In the genomic region with DNA sequence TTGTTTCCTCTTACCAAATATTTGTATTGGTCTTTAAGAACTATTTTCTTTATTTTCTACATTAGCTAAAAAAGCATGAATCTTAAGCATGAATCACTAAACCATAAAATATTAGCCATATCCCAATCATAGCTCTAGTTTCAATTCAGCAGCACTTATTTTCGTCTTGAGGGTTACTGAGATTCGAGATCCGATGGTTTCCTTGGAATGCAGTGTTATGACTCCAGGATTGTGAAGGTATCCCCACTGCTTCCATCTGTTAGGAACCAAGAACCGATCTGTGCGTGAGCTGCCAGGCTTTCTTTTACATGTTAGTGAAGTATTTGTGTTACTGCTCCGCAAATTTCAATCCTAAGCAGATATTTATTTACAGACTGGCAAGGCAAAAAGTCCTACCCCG, we compare ENCODE assay signal across 20 cellular contexts. TPM values are rescaled to one million over a fixed set of nuclear protein-coding genes. Genes with fewer than 3 reads are reported as not detected.
A peak's percentile ranks its signal among the peaks of the same experiment; 100 is the strongest.
DNase-seq lines count a peak whose midpoint lies in the region; ATAC-seq and TF ChIP-seq lines count a peak whose summit lies in the region.
"Had no signal": no experiment of that assay in that cellular context is flagged by ENCODE, and none has a peak within 500 bp of the region (broad histone marks: within the 10 kb centered on the region; RNA-seq: fewer than 3 reads in every experiment).

No MANE protein-coding gene starts in this region.

- no peak overlapping the region for H3K4ac ChIP-seq in mesenchymal stem cell (ENCODE audit: low read depth in 1 of 2, low read length in 2 of 2)

- H3K9ac ChIP-seq in mesenchymal stem cell (ENCODE audit: low read length) = peak overlapping the region; percentile 18
- H3K9ac ChIP-seq: parathyroid adenoma had no signal

- no peak overlapping the region for H2BK12ac ChIP-seq in mesenchymal stem cell (ENCODE audit: low read length in 2 of 2)

- no peaks in the 10 kb centered on the region for H3K79me2 ChIP-seq in GM23338 (replicated peaks; ENCODE audit: insufficient read depth)
- H3K79me2 ChIP-seq: parathyroid adenoma had no signal

- H3K9me3 ChIP-seq in mesenchymal stem cell (ENCODE audit: control insufficient read depth, low read length) (no peaks in the 10 kb centered on the region), gastroesophageal sphincter (no peaks in the 10 kb centered on the region)
- H3K9me3 ChIP-seq: testis had no signal

- no peak overlapping the region for H3K27ac Mint-ChIP-seq in GM23338
- H3K27ac Mint-ChIP-seq in activated naive CD8-positive, alpha-beta T cell treated with anti-CD3 and anti-CD28 coated beads for 36 hours = peak overlapping the region; percentile 64
- H3K27ac Mint-ChIP-seq: activated B cell treated with CpG ODN at 0.5 μM for 24 hours; activated naive CD8-positive, alpha-beta T cell treated with anti-CD3 and anti-CD28 coated beads, Interleukin-2, amount 10 ng/mL, durations not matched to agents 7 days and 5 days; CD14-positive monocyte; nephron had no signal

- no peak overlapping the region for H2BK15ac ChIP-seq in mesenchymal stem cell (ENCODE audit: low read depth, poor library complexity, severe bottlenecking)

- no peak for TF ChIP-seq EP300 in gastroesophageal sphincter (IDR thresholded peaks at IDR 0.05)

- ATAC-seq in GM23338 (no peak), HG03432 (IDR thresholded peaks at IDR 0.05; ENCODE audit: unreplicated experiment) (no peak), gastroesophageal sphincter (no peak)
- ATAC-seq: left lobe of liver had no signal

- WGBS in mesenchymal stem cell = 96% methylated on average over 7 of the region's 7 CpGs
- 84 to 100% methylated on average over 1 to 6 of the region's 7 CpGs for WGBS in gastroesophageal sphincter (ENCODE audit: low coverage in 1 of 2), 2 donors

- H3K27ac ChIP-seq in GM23338 (ENCODE audit: low read depth) (no peak overlapping the region), mesenchymal stem cell (ENCODE audit: low read length, poor library complexity, severe bottlenecking) (no peak overlapping the region), gastroesophageal sphincter (no peak overlapping the region)
- H3K27ac ChIP-seq: parathyroid adenoma, testis had no signal

- H3K4me2 ChIP-seq in GM23338 (no peak overlapping the region), mesenchymal stem cell (ENCODE audit: low read length, poor library complexity, severe bottlenecking) (no peak overlapping the region)

- no peaks in the 10 kb centered on the region for H3K4me1 Mint-ChIP-seq in GM23338
- peaks cover 49% of the 10 kb centered on the region for H3K4me1 Mint-ChIP-seq in activated naive CD8-positive, alpha-beta T cell treated with anti-CD3 and anti-CD28 coated beads for 36 hours
- H3K4me1 Mint-ChIP-seq: nephron had no signal

- H3K4me3 Mint-ChIP-seq in GM23338 = no peak overlapping the region
- no peak overlapping the region for H3K4me3 Mint-ChIP-seq in activated naive CD8-positive, alpha-beta T cell treated with anti-CD3 and anti-CD28 coated beads for 36 hours
- H3K4me3 Mint-ChIP-seq: activated B cell treated with CpG ODN at 0.5 μM for 24 hours; activated naive CD8-positive, alpha-beta T cell treated with anti-CD3 and anti-CD28 coated beads, Interleukin-2, amount 10 ng/mL, durations not matched to agents 7 days and 5 days; CD14-positive monocyte; nephron had no signal

- DNase-seq in AG09309 (ENCODE audit: low read depth) = peak; percentile 62
- no peak for DNase-seq in GM23338 (ENCODE audit: low spot score)
- DNase-seq in activated naive CD8-positive, alpha-beta T cell treated with anti-CD3 and anti-CD28 coated beads for 36 hours = no peak
- DNase-seq in mesenchymal stem cell = no peak
- no peak for DNase-seq in activated CD4-positive, CD25-positive, alpha-beta regulatory T cell treated with anti-CD3 and anti-CD28 coated beads, Interleukin-2, amount 50 U/mL, for 72 hours
- DNase-seq in effector CD8-positive, alpha-beta T cell (lab: John Stamatoyannopoulos, UW) = no peak
- DNase-seq: activated B cell treated with CpG ODN at 0.5 μM for 24 hours; activated naive CD8-positive, alpha-beta T cell treated with anti-CD3 and anti-CD28 coated beads, Interleukin-2, amount 10 ng/mL, durations not matched to agents 7 days and 5 days; KG1; NCI-H1694 treated with DMSO at 0.1 percent for 48 hours; NCI-H748 treated with DMSO at 0.1 percent for 48 hours; T1000; testis had no signal

- H3K9me2 ChIP-seq in GM23338 (ENCODE audit: insufficient read depth) = no peaks in the 10 kb centered on the region

- no peaks in the 10 kb centered on the region for H3K36me3 Mint-ChIP-seq in GM23338 (ENCODE audit: low read depth)
- H3K36me3 Mint-ChIP-seq in activated naive CD8-positive, alpha-beta T cell treated with anti-CD3 and anti-CD28 coated beads for 36 hours = peaks cover 68% of the 10 kb centered on the region

- H2AFZ ChIP-seq in GM23338 (peak overlapping the region; percentile 56; the same call in 1 of the 2 replicates), mesenchymal stem cell (ENCODE audit: low read depth, low read length) (no peak overlapping the region)
- H2AFZ ChIP-seq: parathyroid adenoma had no signal

- H3K14ac ChIP-seq in mesenchymal stem cell (ENCODE audit: low read length in 2 of 2) = no peak overlapping the region

- H4K20me1 ChIP-seq in GM23338 (replicated peaks; ENCODE audit: insufficient read depth) = no peaks in the 10 kb centered on the region

- H3K27me3 Mint-ChIP-seq in GM23338 (ENCODE audit: insufficient read depth, low read depth, poor library complexity) = no peaks in the 10 kb centered on the region
- no peaks in the 10 kb centered on the region for H3K27me3 Mint-ChIP-seq in activated naive CD8-positive, alpha-beta T cell treated with anti-CD3 and anti-CD28 coated beads for 36 hours

- no peak overlapping the region for H2BK5ac ChIP-seq in mesenchymal stem cell (ENCODE audit: low read depth, low read length, poor library complexity, severe bottlenecking)

- peak overlapping the region; percentile 29 for H3K4me3 ChIP-seq in AG09309 (ENCODE audit: control insufficient read depth, low read depth, low read length)
- no peak overlapping the region for H3K4me3 ChIP-seq in GM23338
- H3K4me3 ChIP-seq in mesenchymal stem cell (ENCODE audit: insufficient read depth in 1 of 2, low read depth in 1 of 2, low read length in 2 of 2) = peak overlapping the region in 1 of 2 experiments; percentile 21
- H3K4me3 ChIP-seq in gastroesophageal sphincter = no peak overlapping the region
- H3K4me3 ChIP-seq: testis had no signal

- no peaks in the 10 kb centered on the region for H3K36me3 ChIP-seq in GM23338 (ENCODE audit: insufficient read depth)
- no peaks in the 10 kb centered on the region for H3K36me3 ChIP-seq in mesenchymal stem cell (ENCODE audit: control insufficient read depth in 1 of 2, insufficient read depth in 2 of 2, low read depth in 1 of 2, low read length in 2 of 2)
- no peaks in the 10 kb centered on the region for H3K36me3 ChIP-seq in gastroesophageal sphincter

- TF ChIP-seq CTCF in AG09309 (IDR thresholded peaks at IDR 0.05; ENCODE audit: control insufficient read depth, insufficient read depth, low read depth, low read length, missing control alignments) = no peak
- no peak for TF ChIP-seq CTCF in GM23338 (conservative IDR thresholded peaks at IDR 0.05; ENCODE audit: low read depth in 2 of 2)
- no peak for TF ChIP-seq CTCF in gastroesophageal sphincter (IDR thresholded peaks at IDR 0.05)

- TF ChIP-seq POLR2A in gastroesophageal sphincter (IDR thresholded peaks at IDR 0.05) = no peak

- H3K4me1 ChIP-seq in GM23338 (ENCODE audit: insufficient read depth) = no peaks in the 10 kb centered on the region
- H3K4me1 ChIP-seq in mesenchymal stem cell (ENCODE audit: control insufficient read depth, insufficient read depth, low read depth, low read length) = no peaks in the 10 kb centered on the region
- H3K4me1 ChIP-seq in gastroesophageal sphincter = no peaks in the 10 kb centered on the region
- H3K4me1 ChIP-seq: parathyroid adenoma, testis had no signal

- H4K91ac ChIP-seq in mesenchymal stem cell (ENCODE audit: low read length) = no peak overlapping the region

- no peaks in the 10 kb centered on the region for H3K79me1 ChIP-seq in mesenchymal stem cell (replicated peaks; ENCODE audit: low read length, poor library complexity, severe bottlenecking)

- H2AK5ac ChIP-seq in mesenchymal stem cell (ENCODE audit: low read length, severe bottlenecking) = no peak overlapping the region

- no peak overlapping the region for H3K23ac ChIP-seq in mesenchymal stem cell (ENCODE audit: low read length in 2 of 2)

- no peak overlapping the region for H3K18ac ChIP-seq in mesenchymal stem cell (ENCODE audit: low read depth in 1 of 2, low read length in 2 of 2)

- no peaks in the 10 kb centered on the region for H3K9me3 Mint-ChIP-seq in GM23338
- H3K9me3 Mint-ChIP-seq in activated naive CD8-positive, alpha-beta T cell treated with anti-CD3 and anti-CD28 coated beads for 36 hours = peaks cover 4% of the 10 kb centered on the region
- H3K9me3 Mint-ChIP-seq: activated B cell treated with CpG ODN at 0.5 μM for 24 hours, nephron had no signal

- no peak overlapping the region for H4K8ac ChIP-seq in mesenchymal stem cell (ENCODE audit: low read length)

- H2BK120ac ChIP-seq in mesenchymal stem cell (ENCODE audit: low read depth, low read length) = no peak overlapping the region

- H3K27me3 ChIP-seq in GM23338 (ENCODE audit: insufficient read depth) (no peaks in the 10 kb centered on the region), mesenchymal stem cell (ENCODE audit: control insufficient read depth in 1 of 2, insufficient read depth in 1 of 2, low read length in 2 of 2) (peaks cover 0 to 13% of the 10 kb centered on the region in 2 experiments), gastroesophageal sphincter (peaks cover 27% of the 10 kb centered on the region)
- H3K27me3 ChIP-seq: testis had no signal

- no peaks in the 10 kb centered on the region for H3F3A ChIP-seq in GM23338 (replicated peaks; ENCODE audit: low read depth)

RNA-seq across cellular contexts. Expression of a gene that starts 18.9 kb away (rescaled TPM):
- not detected in 2 replicates for total RNA-seq in GM23338 (2014; rRNA removed; shearing (Covaris generic))
- not detected in 2 replicates for polyA plus RNA-seq in GM23338 (2016; fragmentation: Nextera tagmentation; extraction: Ambion mirVana)
- 100 to 1,000 TPM; 146 to 149 TPM for total RNA-seq in activated naive CD8-positive, alpha-beta T cell treated with anti-CD3 and anti-CD28 coated beads for 36 hours
- 0.08 TPM for polyA plus RNA-seq in mesenchymal stem cell (2013, experiment 1 of 2)
- 0.14 TPM for polyA plus RNA-seq in mesenchymal stem cell (2013, experiment 2 of 2)
- total RNA-seq in gastroesophageal sphincter = under 1 TPM in 2 of 4 donors, not detected in 2; 0.13 to 0.31 TPM
- total RNA-seq: fibroblast of lung had no signal

RNA-seq across cellular contexts. Expression of a gene that starts 39.7 kb away (rescaled TPM):
- total RNA-seq in GM23338 (2014; rRNA removed; shearing (Covaris generic)) = 178 and 184 TPM in 2 replicates
- polyA plus RNA-seq in GM23338 (2016; fragmentation: Nextera tagmentation; extraction: Ambion mirVana) = 592 and 679 TPM in 2 replicates
- 100 to 1,000 TPM; 565 to 569 TPM for total RNA-seq in activated naive CD8-positive, alpha-beta T cell treated with anti-CD3 and anti-CD28 coated beads for 36 hours
- polyA plus RNA-seq in mesenchymal stem cell (2013, experiment 1 of 2) = 232 TPM
- polyA plus RNA-seq in mesenchymal stem cell (2013, experiment 2 of 2) = 236 TPM
- 100 to 1,000 TPM; 208 to 250 (median 224) TPM for total RNA-seq in gastroesophageal sphincter

Comparison
In these comparisons a context has a peak if more than half of its experiments do, and no peak if none do; other contexts are left out.
1. RNA of a gene that starts 18.9 kb away (total RNA-seq): 146 to 149 TPM in activated naive CD8-positive, alpha-beta T cell treated with anti-CD3 and anti-CD28 coated beads for 36 hours; 0.13 to 0.31 TPM in gastroesophageal sphincter and not detected in GM23338; every median in the first group is over 100 times any median in the second.